16 cellular contexts compared by ENCODE assay signal in genomic region chr3:179713643-179714090, GRCh38.
DNase-seq lines count a peak whose midpoint lies in the region; ATAC-seq and TF ChIP-seq lines count a peak whose summit lies in the region.
"Had no signal": no experiment of that assay in that cellular context is flagged by ENCODE, and none has a peak within 500 bp of the region (broad histone marks: within the 10 kb centered on the region; RNA-seq: fewer than 3 reads in every experiment).

No MANE protein-coding gene starts in this region.

- H3K4me3 ChIP-seq in WI38 (ENCODE audit: low read depth, low read length) = peak overlapping the region; percentile 31
- H3K4me3 ChIP-seq in neural progenitor cell = no peak overlapping the region
- H3K4me3 ChIP-seq: vagina had no signal

- DNase-seq in glomerular visceral epithelial cell (ENCODE audit: extremely low spot score) = peak; percentile 18
- peak; percentile 35 for DNase-seq in neural progenitor cell (ENCODE audit: low spot score)
- no peak for DNase-seq in DMS 273 (lab: John Stamatoyannopoulos, UW; ENCODE audit: unreplicated experiment)
- DNase-seq in mucosa of gallbladder (ENCODE audit: low spot score) = no peak
- DNase-seq in UCSD-AML1 (lab: John Stamatoyannopoulos, UW; ENCODE audit: unreplicated experiment) = no peak
- DNase-seq: activated CD4-positive, alpha-beta T cell treated with anti-CD3 and anti-CD28 coated beads, Interleukin-2, amount 50 U/mL, for 4 hours; activated gamma-delta T cell; BE2C; GF-D8; NCI-H2171 treated with DMSO at 0.1 percent for 48 hours; OCI-M1; stimulated activated CD4-positive, alpha-beta T cell treated with anti-CD3 and anti-CD28 coated beads, Interleukin-15, amount 100 ng/mL, for 24 hours had no signal

- H4K20me1 ChIP-seq in neural progenitor cell (ENCODE audit: low read depth) = peaks cover 18% of the 10 kb centered on the region

- H3K4me2 ChIP-seq in neural progenitor cell = no peak overlapping the region

- H3K36me3 ChIP-seq in neural progenitor cell = peaks cover 18% of the 10 kb centered on the region

- H3F3A ChIP-seq in neural progenitor cell (ENCODE audit: low read depth) = peaks cover 20% of the 10 kb centered on the region

- H3K9ac ChIP-seq in neural progenitor cell = no peak overlapping the region

- no peak overlapping the region for H3K27ac Mint-ChIP-seq in neural progenitor cell

- no peak overlapping the region for H2AFZ ChIP-seq in neural progenitor cell (replicated peaks)

- H3K9me3 Mint-ChIP-seq in neural progenitor cell = no peaks in the 10 kb centered on the region

- peaks cover 15% of the 10 kb centered on the region for H3K36me3 Mint-ChIP-seq in neural progenitor cell

- H3K27me3 ChIP-seq in neural progenitor cell = no peaks in the 10 kb centered on the region
- H3K27me3 ChIP-seq: BE2C, vagina had no signal

- H3K27ac ChIP-seq in C4-2B (peak overlapping the region; percentile 46), neural progenitor cell (no peak overlapping the region)
- H3K27ac ChIP-seq: vagina had no signal

- no peaks in the 10 kb centered on the region for H3K9me3 ChIP-seq in neural progenitor cell (ENCODE audit: low read depth)
- H3K9me3 ChIP-seq: BE2C, vagina had no signal

- TF ChIP-seq CTCF in C4-2B (conservative IDR thresholded peaks at IDR 0.05) (no peak), WI38 (IDR thresholded peaks at IDR 0.05; ENCODE audit: low read depth, low read length) (no peak), neural progenitor cell (IDR thresholded peaks at IDR 0.05) (no peak)

- H3K27me3 Mint-ChIP-seq in neural progenitor cell (ENCODE audit: insufficient read depth, low read depth) = peaks cover 4% of the 10 kb centered on the region

- no peak for ATAC-seq in GM19035 (IDR thresholded peaks at IDR 0.05; ENCODE audit: unreplicated experiment)

- peaks cover 13% of the 10 kb centered on the region for H3K4me1 Mint-ChIP-seq in neural progenitor cell

- H3K79me2 ChIP-seq in neural progenitor cell (ENCODE audit: low read depth) = no peaks in the 10 kb centered on the region

- H3K4me1 ChIP-seq in neural progenitor cell = peaks cover 36% of the 10 kb centered on the region
- H3K4me1 ChIP-seq: BE2C, vagina had no signal

- no peak overlapping the region for H3K4me3 Mint-ChIP-seq in neural progenitor cell

Comparison
In these comparisons a context has a peak if more than half of its experiments do, and no peak if none do; other contexts are left out.
1. DNase-seq: peak in glomerular visceral epithelial cell (single experiment) and neural progenitor cell (single experiment); none in DMS 273 (single experiment), mucosa of gallbladder (single experiment) and UCSD-AML1 (single experiment).